26 cellular contexts compared by ENCODE assay signal in genomic region chr2:158388159-158388558, GRCh38.
"Had no signal": no experiment of that assay in that cellular context is flagged by ENCODE, and none has a peak within 500 bp of the region (broad histone marks: within the 10 kb centered on the region; RNA-seq: fewer than 3 reads in every experiment).

No MANE protein-coding gene starts in this region.

- FAIRE-seq: pancreas had no signal

- H3K27ac ChIP-seq: hepatocyte, left ventricle myocardium inferior, pancreas, psoas muscle, skin epidermis, stomach, testis, thyroid gland, transverse colon, upper lobe of right lung, uterus had no signal

- H3K4me2 ChIP-seq: hepatocyte had no signal

- H3K27me3 Mint-ChIP-seq: stimulated activated naive B cell treated with anti-CD40 and anti-IgM and Interleukin-4, amounts not matched to agents 10 μg/mL and 1 μg/mL and 100 μg/mL, for 72 hours had no signal

- H3K79me2 ChIP-seq: hepatocyte had no signal

- H3K4me1 Mint-ChIP-seq: memory B cell, nephron had no signal

- H3K27me3 ChIP-seq: hepatocyte, pancreas, stomach, testis, thyroid gland, transverse colon, upper lobe of right lung, uterus had no signal

- H3K4me1 ChIP-seq: left ventricle myocardium inferior, pancreas, psoas muscle, stomach, testis, thyroid gland, transverse colon, upper lobe of right lung, uterus had no signal

- H3K9me3 ChIP-seq: left ventricle myocardium inferior, pancreas, psoas muscle, stomach, testis, thyroid gland, transverse colon, upper lobe of right lung, uterus had no signal

- H3K9me3 Mint-ChIP-seq: naive thymus-derived CD8-positive, alpha-beta T cell; nephron; stimulated activated naive B cell treated with anti-CD40 and anti-IgM and Interleukin-4, amounts not matched to agents 10 μg/mL and 1 μg/mL and 100 μg/mL, for 72 hours had no signal

- H3K4me3 ChIP-seq: hepatocyte, left ventricle myocardium inferior, lung, pancreas, psoas muscle, skin epidermis, stomach, testis, thyroid gland, transverse colon, upper lobe of right lung, uterus had no signal

- ATAC-seq: naive thymus-derived CD8-positive, alpha-beta T cell; pancreas; psoas muscle; sciatic nerve; stimulated activated naive B cell treated with anti-CD40 and anti-IgM and Interleukin-4, amounts not matched to agents 10 μg/mL and 1 μg/mL and 100 μg/mL, for 72 hours; stimulated activated naive CD8-positive, alpha-beta T cell treated with anti-CD3 and anti-CD28 coated beads, Interleukin-15, Interleukin-2, amounts not matched to agents 100 U/mL and 50 U/mL, for 24 hours; upper lobe of right lung had no signal

- H3K36me3 Mint-ChIP-seq: memory B cell; naive thymus-derived CD8-positive, alpha-beta T cell; stimulated activated naive B cell treated with anti-CD40 and anti-IgM and Interleukin-4, amounts not matched to agents 10 μg/mL and 1 μg/mL and 100 μg/mL, for 72 hours had no signal

- H3K27ac Mint-ChIP-seq: memory B cell; naive thymus-derived CD8-positive, alpha-beta T cell; nephron; stimulated activated naive B cell treated with anti-CD40 and anti-IgM and Interleukin-4, amounts not matched to agents 10 μg/mL and 1 μg/mL and 100 μg/mL, for 72 hours had no signal

- H3K4me3 Mint-ChIP-seq: memory B cell; naive thymus-derived CD8-positive, alpha-beta T cell; nephron; neural crest cell; stimulated activated naive B cell treated with anti-CD40 and anti-IgM and Interleukin-4, amounts not matched to agents 10 μg/mL and 1 μg/mL and 100 μg/mL, for 72 hours had no signal

- H2AFZ ChIP-seq: hepatocyte had no signal

- H3K36me3 ChIP-seq: left ventricle myocardium inferior, pancreas, stomach, thyroid gland, transverse colon, upper lobe of right lung, uterus had no signal

- DNase-seq: islet precursor cell; left ventricle myocardium inferior; naive thymus-derived CD8-positive, alpha-beta T cell; nucleus accumbens; pancreas; posterior cingulate gyrus; psoas muscle; stimulated activated CD4-positive, alpha-beta T cell treated with anti-CD3 and anti-CD28 coated beads, Interleukin-12 subunit alpha, Interleukin-12 subunit beta, amount 100 ng/mL, for 4 hours; stimulated activated CD4-positive, alpha-beta T cell treated with anti-CD3 and anti-CD28 coated beads, Interleukin-15, amount 100 ng/mL, for 24 hours; stimulated activated CD4-positive, alpha-beta T cell treated with anti-CD3 and anti-CD28 coated beads, Interleukin-2, amount 100 ng/mL, for 24 hours; stimulated activated CD4-positive, alpha-beta T cell treated with anti-CD3 and anti-CD28 coated beads, Interleukin-4, amount 100 ng/mL, for 1 hour; stimulated activated naive B cell treated with anti-CD40 and anti-IgM and Interleukin-4, amounts not matched to agents 10 μg/mL and 1 μg/mL and 100 μg/mL, for 72 hours; stimulated activated naive CD8-positive, alpha-beta T cell treated with anti-CD3 and anti-CD28 coated beads, Interleukin-15, Interleukin-2, amounts not matched to agents 100 U/mL and 50 U/mL, for 24 hours; stomach; testis; thyroid gland; transverse colon; upper lobe of right lung; uterus had no signal
